Comparison of ENCODE assay signal across 1 cellular context in genomic region chr14:55053500-55053899, GRCh38.
TF ChIP-seq lines count a peak whose summit lies in the region.

No MANE protein-coding gene starts in this region.

TF ChIP-seq in WTC11, 78 proteins besides CTCF, POLR2A, EP300 and RAD21 (continued from another document):
- TF ChIP-seq AFF4 (CRISPR knock-in tag; IDR thresholded peaks at IDR 0.05; ENCODE audit: borderline replicate concordance), result no peak
TF ChIP-seq in WTC11: peak in this region for 0.
